In genomic region chr9:134318481-134318891, GRCh38 we compare ENCODE assay signal across 27 cellular contexts. TPM values are rescaled to one million over a fixed set of nuclear protein-coding genes. Genes with fewer than 3 reads are reported as not detected.
DNase-seq lines count a peak whose midpoint lies in the region; ATAC-seq and TF ChIP-seq lines count a peak whose summit lies in the region.
"Had no signal": no experiment of that assay in that cellular context is flagged by ENCODE, and none has a peak within 500 bp of the region (broad histone marks: within the 10 kb centered on the region; RNA-seq: fewer than 3 reads in every experiment).

No MANE protein-coding gene starts in this region.

- WGBS in SK-N-SH (ENCODE audit: low lambda C conversion rate) = 83% methylated on average over 10 of the region's 11 CpGs
- WGBS in aorta, 2 donors = 89 to 92% methylated on average over 11 of the region's 11 CpGs

- no peak for DNase-seq in SK-N-SH
- no peak for DNase-seq in cardiac muscle cell (ENCODE audit: low read depth in 1 of 2, low spot score in 1 of 2)
- peak; percentile 1 for DNase-seq in nephron progenitor cell
- DNase-seq in aorta = peak; percentile 33 to 62
- no peak for DNase-seq in NCI-H1417 (lab: John Stamatoyannopoulos, UW)
- DNase-seq: activated CD4-positive, alpha-beta T cell treated with anti-CD3 and anti-CD28 coated beads for 4 hours; activated T-cell treated with anti-CD3 and anti-CD28 coated beads, Interleukin-2, amount 50 U/mL, for 72 hours; AML-193; esophagus squamous epithelium; NCI-H1105 treated with DMSO at 0.1 percent for 48 hours; NCI-H2081 treated with DMSO at 0.1 percent for 48 hours; NCI-H446; PC-9; small intestine; stimulated activated CD4-positive, alpha-beta T cell treated with anti-CD3 and anti-CD28 coated beads, Interleukin-4, amount 100 ng/mL, for 24 hours had no signal

- no peak overlapping the region for H3K4me3 Mint-ChIP-seq in nephron progenitor cell
- H3K4me3 Mint-ChIP-seq: activated naive CD8-positive, alpha-beta T cell; activated T-cell treated with anti-CD3 and anti-CD28 coated beads, Interleukin-2, amount 50 U/mL, for 72 hours; memory B cell; naive thymus-derived CD8-positive, alpha-beta T cell; stimulated activated naive CD8-positive, alpha-beta T cell treated with anti-CD3 and anti-CD28 coated beads, Interleukin-15, Interleukin-2, amounts not matched to agents 100 ng/mL and 50 ng/mL, for 24 hours had no signal

- intact Hi-C loops in aorta (cut with DNase I) = no loop called here

- H3K36me3 ChIP-seq in SK-N-SH (replicated peaks in 1 of 2; ENCODE audit: control insufficient read depth in 1 of 2, insufficient read depth in 2 of 2, low read length in 1 of 2) (no peaks in the 10 kb centered on the region), cardiac muscle cell (no peaks in the 10 kb centered on the region), aorta (ENCODE audit: control insufficient read depth in 1 of 2, insufficient read depth in 2 of 2, low read length in 1 of 2) (no peaks in the 10 kb centered on the region)
- H3K36me3 ChIP-seq: esophagus squamous epithelium, gastroesophageal sphincter, tibial artery had no signal

- H3K4me1 Mint-ChIP-seq in nephron progenitor cell = peaks cover 82% of the 10 kb centered on the region

- H3K4me3 ChIP-seq in SK-N-SH (ENCODE audit: low read depth in 2 of 2, low read length in 1 of 2) = no peak overlapping the region
- no peak overlapping the region for H3K4me3 ChIP-seq in cardiac muscle cell
- no peak overlapping the region for H3K4me3 ChIP-seq in aorta (ENCODE audit: low read length in 2 of 2)
- H3K4me3 ChIP-seq: esophagus squamous epithelium, gastroesophageal sphincter, GM12878, PC-9, tibial artery had no signal

- no peak overlapping the region for H3K27ac Mint-ChIP-seq in nephron progenitor cell
- H3K27ac Mint-ChIP-seq: activated naive CD8-positive, alpha-beta T cell; activated T-cell treated with anti-CD3 and anti-CD28 coated beads, Interleukin-2, amount 50 U/mL, for 72 hours; memory B cell; stimulated activated naive CD8-positive, alpha-beta T cell treated with anti-CD3 and anti-CD28 coated beads, Interleukin-15, Interleukin-2, amounts not matched to agents 100 ng/mL and 50 ng/mL, for 24 hours had no signal

- H3K27me3 Mint-ChIP-seq in nephron progenitor cell (ENCODE audit: low read depth, poor library complexity) = peaks cover 7% of the 10 kb centered on the region
- H3K27me3 Mint-ChIP-seq: activated naive CD8-positive, alpha-beta T cell had no signal

- CTCF ChIA-PET in SK-N-SH (lab: Yijun Ruan, JAX) = interaction anchor here (0.8 to 1.8 kb wide), 3 partner anchors 9 to 125 kb away, joined by 3 to 6 read pairs (median 4); no protein-coding TSS in a partner anchor

- no peak for TF ChIP-seq RAD21 in SK-N-SH (IDR thresholded peaks at IDR 0.05; ENCODE audit: low read length)

- H4K20me1 ChIP-seq in SK-N-SH (ENCODE audit: insufficient read depth) = no peaks in the 10 kb centered on the region

- H3K79me2 ChIP-seq in SK-N-SH (ENCODE audit: insufficient read depth) = no peaks in the 10 kb centered on the region

- H3K27ac ChIP-seq in SK-N-SH (ENCODE audit: low read depth in 2 of 2, low read length in 1 of 2) = peak overlapping the region in 1 of 2 experiments; percentile 36; a peak in 1 of 4 replicates
- peak overlapping the region; percentile 23 for H3K27ac ChIP-seq in cardiac muscle cell
- H3K27ac ChIP-seq in aorta (ENCODE audit: low read depth in 1 of 2, low read length in 2 of 2) = no peak overlapping the region
- H3K27ac ChIP-seq: 22Rv1, esophagus squamous epithelium, gastroesophageal sphincter, PC-9, tibial artery had no signal

- H3K9ac ChIP-seq in SK-N-SH = no peak overlapping the region; the same call in 1 of the 2 replicates

- H2AFZ ChIP-seq in SK-N-SH (ENCODE audit: low read depth) = no peak overlapping the region
- H2AFZ ChIP-seq: PC-9 had no signal

- no peak for ATAC-seq in SK-N-SH treated with all-trans-retinoic acid at 6 μM for 48 hours
- ATAC-seq in aorta (ENCODE audit: low FRiP score) = no peak
- ATAC-seq in GM21619 (IDR thresholded peaks at IDR 0.05; ENCODE audit: unreplicated experiment) = no peak
- ATAC-seq in GM21526 (IDR thresholded peaks at IDR 0.05; ENCODE audit: low FRiP score, unreplicated experiment) = no peak
- ATAC-seq: activated T-cell treated with anti-CD3 and anti-CD28 coated beads, Interleukin-2, amount 50 U/mL, for 72 hours; gastroesophageal sphincter; GM12878; HepG2; naive thymus-derived CD8-positive, alpha-beta T cell had no signal

- no peaks in the 10 kb centered on the region for H3K9me3 ChIP-seq in SK-N-SH
- H3K9me3 ChIP-seq in cardiac muscle cell (ENCODE audit: low read depth) = no peaks in the 10 kb centered on the region
- H3K9me3 ChIP-seq in aorta (ENCODE audit: control insufficient read depth, low read length) = peaks cover under 1% of the 10 kb centered on the region
- H3K9me3 ChIP-seq: esophagus squamous epithelium, tibial artery had no signal

- TF ChIP-seq EP300 in SK-N-SH (IDR thresholded peaks at IDR 0.05; ENCODE audit: borderline replicate concordance in 1 of 2, low read depth in 1 of 2, low read length in 1 of 2) = no peak

- H3F3A ChIP-seq in SK-N-SH (replicated peaks; ENCODE audit: insufficient read depth) = peaks cover 7% of the 10 kb centered on the region

- TF ChIP-seq CTCF in SK-N-SH (IDR thresholded peaks at IDR 0.05) (no peak), cardiac muscle cell (IDR thresholded peaks at IDR 0.05; ENCODE audit: low read depth, low read length) (no peak), nephron progenitor cell (IDR thresholded peaks at IDR 0.05) (no peak)

- H3K4me1 ChIP-seq in SK-N-SH (ENCODE audit: control insufficient read depth in 1 of 2, insufficient read depth in 2 of 2, low read depth in 1 of 2, low read length in 1 of 2) = peaks cover 30% of the 10 kb centered on the region in 2 experiments
- H3K4me1 ChIP-seq in cardiac muscle cell (ENCODE audit: low read depth) = peaks cover 77% of the 10 kb centered on the region
- H3K4me1 ChIP-seq in aorta (ENCODE audit: control insufficient read depth in 1 of 2, insufficient read depth in 2 of 2, low read length in 2 of 2) = no peaks in the 10 kb centered on the region

- no peaks in the 10 kb centered on the region for H3K9me2 ChIP-seq in SK-N-SH

- H3K27me3 ChIP-seq in SK-N-SH (ENCODE audit: insufficient read depth) (no peaks in the 10 kb centered on the region), cardiac muscle cell (no peaks in the 10 kb centered on the region), aorta (ENCODE audit: control insufficient read depth in 1 of 2, insufficient read depth in 2 of 2, low read length in 1 of 2) (no peaks in the 10 kb centered on the region)
- H3K27me3 ChIP-seq: gastroesophageal sphincter had no signal

- POLR2A ChIA-PET in SK-N-SH (lab: Yijun Ruan, JAX) = no interaction called here

- peaks cover 4% of the 10 kb centered on the region for H3K9me3 Mint-ChIP-seq in nephron progenitor cell
- H3K9me3 Mint-ChIP-seq: activated T-cell treated with anti-CD3 and anti-CD28 coated beads, Interleukin-2, amount 50 U/mL, for 72 hours; stimulated activated naive CD8-positive, alpha-beta T cell treated with anti-CD3 and anti-CD28 coated beads, Interleukin-15, Interleukin-2, amounts not matched to agents 100 ng/mL and 50 ng/mL, for 24 hours had no signal

- H3K36me3 Mint-ChIP-seq in nephron progenitor cell (ENCODE audit: low read depth) = no peaks in the 10 kb centered on the region
- H3K36me3 Mint-ChIP-seq: activated naive CD8-positive, alpha-beta T cell had no signal

- peak overlapping the region; percentile 70 for H3K4me2 ChIP-seq in SK-N-SH
- H3K4me2 ChIP-seq: PC-9 had no signal

TF ChIP-seq in SK-N-SH, 30 proteins besides CTCF, POLR2A, EP300 and RAD21:
- no peak for TF ChIP-seq FOXJ3 (CRISPR knock-in tag; IDR thresholded peaks at IDR 0.05)
- no peak for TF ChIP-seq FOSL2 (IDR thresholded peaks at IDR 0.05; ENCODE audit: borderline replicate concordance, low read depth)
- TF ChIP-seq SMC3 (IDR thresholded peaks at IDR 0.05; ENCODE audit: low read depth, low read length) = no peak
- no peak for TF ChIP-seq EZH2phosphoT487 (IDR thresholded peaks at IDR 0.05; ENCODE audit: borderline replicate concordance, low read depth)
- no peak for TF ChIP-seq RFX5 (IDR thresholded peaks at IDR 0.05; ENCODE audit: low read length)
- no peak for TF ChIP-seq GABPA (IDR thresholded peaks at IDR 0.05; ENCODE audit: low read depth)
- TF ChIP-seq, protein P1, sequence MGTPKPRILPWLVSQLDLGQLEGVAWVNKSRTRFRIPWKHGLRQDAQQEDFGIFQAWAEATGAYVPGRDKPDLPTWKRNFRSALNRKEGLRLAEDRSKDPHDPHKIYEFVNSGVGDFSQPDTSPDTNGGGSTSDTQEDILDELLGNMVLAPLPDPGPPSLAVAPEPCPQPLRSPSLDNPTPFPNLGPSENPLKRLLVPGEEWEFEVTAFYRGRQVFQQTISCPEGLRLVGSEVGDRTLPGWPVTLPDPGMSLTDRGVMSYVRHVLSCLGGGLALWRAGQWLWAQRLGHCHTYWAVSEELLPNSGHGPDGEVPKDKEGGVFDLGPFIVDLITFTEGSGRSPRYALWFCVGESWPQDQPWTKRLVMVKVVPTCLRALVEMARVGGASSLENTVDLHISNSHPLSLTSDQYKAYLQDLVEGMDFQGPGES (IDR thresholded peaks at IDR 0.05; ENCODE audit: low read depth, low read length) = no peak

TF ChIP-seq in SK-N-SH treated with all-trans-retinoic acid at 6 μM for 48 hours, 23 proteins besides CTCF, POLR2A, EP300 and RAD21 (continues in another document):
- TF ChIP-seq ARNTL (CRISPR knock-in tag; IDR thresholded peaks at IDR 0.05; ENCODE audit: borderline replicate concordance, low read depth) (no peak), CREB5 (CRISPR knock-in tag; IDR thresholded peaks at IDR 0.05; ENCODE audit: low read depth) (no peak), ISL1 (CRISPR knock-in tag; IDR thresholded peaks at IDR 0.05) (no peak)

RNA-seq across cellular contexts. Expression of gene RXRA, which starts 7.8 kb away (rescaled TPM):
- polyA plus RNA-seq in SK-N-SH (2012; rRNA removed) (5.2 and 7.6 TPM in 2 replicates), cardiac muscle cell (32.9 and 41.4 TPM in 2 replicates), aorta (10 to 100 TPM; 17.7 to 18.0 TPM)
- polyA plus RNA-seq in SK-N-SH (2012; cell fraction: cytosol; rRNA removed) = 3.4 and 5.5 TPM in 2 replicates
- 8.0 and 8.8 TPM in 2 replicates for polyA plus RNA-seq in SK-N-SH (2012; cell fraction: nucleus; rRNA removed)
- total RNA-seq in cardiac muscle cell (46.1 and 50.4 TPM in 2 replicates), aorta (10 to 100 TPM; 47.5 to 67.8 TPM)

Comparison
In these comparisons a context has a peak if more than half of its experiments do, and no peak if none do; other contexts are left out.
1. DNase-seq: peak in nephron progenitor cell (single experiment) and aorta (2 of 2); none in SK-N-SH (single experiment), cardiac muscle cell (0 of 2) and NCI-H1417 (0 of 3).